In the genomic region with DNA sequence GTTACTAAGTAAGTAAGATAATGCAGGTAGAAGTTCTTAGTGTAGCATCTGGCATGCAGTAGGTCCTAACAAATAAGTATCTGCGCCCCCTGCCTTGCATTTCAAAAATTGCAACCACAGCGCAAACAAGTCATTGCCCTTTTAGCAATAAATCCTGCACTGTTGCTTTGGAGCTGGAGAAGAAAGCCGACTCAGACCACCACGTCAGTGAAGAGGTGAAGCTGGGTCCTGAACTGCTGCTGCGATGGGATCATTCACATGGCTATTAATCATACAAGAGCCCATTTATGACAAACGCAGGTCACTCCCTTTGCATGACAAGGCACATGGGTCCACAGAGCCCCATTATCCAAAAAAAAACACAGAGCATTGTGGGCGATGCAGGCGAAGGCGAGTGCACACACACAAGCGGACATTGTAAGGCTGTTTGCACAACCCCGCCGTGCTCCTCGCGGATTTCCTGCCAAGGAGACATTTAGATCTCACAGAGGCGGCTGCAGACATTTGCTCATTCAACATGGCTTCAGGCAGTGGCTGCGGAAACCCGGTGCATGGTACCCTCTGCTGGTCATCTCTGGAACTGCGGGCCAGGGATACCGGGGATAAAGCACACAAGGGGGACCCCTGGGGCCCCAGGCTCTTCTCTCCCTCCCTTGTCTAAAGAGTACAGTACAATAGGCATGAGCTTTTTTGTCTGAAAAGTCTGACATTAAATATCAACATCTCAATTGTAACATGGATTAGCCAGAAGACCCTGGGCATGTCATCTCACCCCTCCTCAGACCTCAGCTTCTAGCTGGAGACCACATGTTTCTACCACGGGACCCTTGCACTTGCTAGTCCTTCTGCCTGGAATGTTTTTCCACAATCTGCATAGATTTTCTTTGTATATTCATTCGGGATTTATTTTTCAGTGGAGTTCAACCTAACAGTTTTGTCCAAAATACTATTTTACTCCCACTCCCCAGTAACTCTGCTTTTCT, we compare ENCODE assay signal across 8 cellular contexts. TPM values are rescaled to one million over a fixed set of nuclear protein-coding genes. Genes with fewer than 3 reads are reported as not detected.
A peak's percentile ranks its signal among the peaks of the same experiment; 100 is the strongest.
DNase-seq lines count a peak whose midpoint lies in the region; ATAC-seq and TF ChIP-seq lines count a peak whose summit lies in the region.

No MANE protein-coding gene starts in this region.

- TF ChIP-seq POLR2A in IMR-90 (IDR thresholded peaks at IDR 0.05; ENCODE audit: low read depth, low read length): no peak

- no peaks in the 10 kb centered on the region for H3K79me2 ChIP-seq in PC-9 (ENCODE audit: low read depth)

- no peak overlapping the region for H2BK15ac ChIP-seq in IMR-90 (ENCODE audit: low read depth, low read length)

- no peaks in the 10 kb centered on the region for H3K36me3 Mint-ChIP-seq in natural killer cell treated with Interleukin-12 subunit alpha and Interleukin-12 subunit beta and Interleukin-15 and Interleukin-18, amount 100 ng/mL, for 72 hours

- TF ChIP-seq CTCF in IMR-90 (conservative IDR thresholded peaks at IDR 0.05; ENCODE audit: low read depth, low read length): peak; percentile 92
- peak; percentile 93 for TF ChIP-seq CTCF in PC-9 (conservative IDR thresholded peaks at IDR 0.05)
- peak; percentile 96 for TF ChIP-seq CTCF in fibroblast of pulmonary artery (IDR thresholded peaks at IDR 0.05; ENCODE audit: low read length, missing control alignments)

- H3K9me1 ChIP-seq in IMR-90 (ENCODE audit: insufficient read depth, low read length): no peaks in the 10 kb centered on the region

- no peaks in the 10 kb centered on the region for H3K27me3 Mint-ChIP-seq in natural killer cell treated with Interleukin-12 subunit alpha and Interleukin-12 subunit beta and Interleukin-15 and Interleukin-18, amount 100 ng/mL, for 72 hours

- H3K4me3 ChIP-seq in IMR-90 (ENCODE audit: insufficient read depth, low read depth, low read length) (peak overlapping the region; percentile 20), PC-9 (no peak overlapping the region; the same call in 1 of the 2 replicates), fibroblast of pulmonary artery (replicated peaks; ENCODE audit: low read depth, low read length) (peak overlapping the region; percentile 55)

- H3K27me3 ChIP-seq in IMR-90 (ENCODE audit: control insufficient read depth, insufficient read depth, low read length) (no peaks in the 10 kb centered on the region), PC-9 (ENCODE audit: insufficient read depth, low read depth) (no peaks in the 10 kb centered on the region)

- H3K9me3 Mint-ChIP-seq in natural killer cell treated with Interleukin-12 subunit alpha and Interleukin-12 subunit beta and Interleukin-15 and Interleukin-18, amount 100 ng/mL, for 72 hours: no peaks in the 10 kb centered on the region

- CTCF ChIA-PET in IMR-90 (lab: Yijun Ruan, JAX): interaction anchor here (0.6 to 1.9 kb wide), 13 partner anchors 10 to 1018 kb away, joined by 3 to 6 read pairs (median 3); partner anchors contain the start of gene MYCN
- CTCF ChIA-PET in PC-9 (lab: Charles Lee): interaction anchor here (0.6 kb wide), 1 partner anchor 13 kb away, joined by 4 read pairs; no protein-coding TSS in a partner anchor

- peak overlapping the region; percentile 60 to 71 for H3K27ac Mint-ChIP-seq in natural killer cell treated with Interleukin-12 subunit alpha and Interleukin-12 subunit beta and Interleukin-15 and Interleukin-18, amount 100 ng/mL, for 72 hours

- peak overlapping the region; percentile 88 for H3K4me3 Mint-ChIP-seq in natural killer cell treated with Interleukin-12 subunit alpha and Interleukin-12 subunit beta and Interleukin-15 and Interleukin-18, amount 100 ng/mL, for 72 hours

- H2AFZ ChIP-seq in IMR-90 (replicated peaks; ENCODE audit: low read length, poor library complexity) (peak overlapping the region; percentile 91), PC-9 (no peak overlapping the region)

- no peak overlapping the region for H3K18ac ChIP-seq in IMR-90 (ENCODE audit: low read depth, low read length)

- 0% methylated on average over 5 of the region's 21 CpGs; no CpG with 5 or more reads in 1 of the 2 experiments for WGBS in IMR-90 (ENCODE audit: extremely low coverage in 2 of 2, insufficient read length in 1 of 2), 2 experiments

- ATAC-seq in GM21576 (IDR thresholded peaks at IDR 0.05; ENCODE audit: unreplicated experiment): peak; percentile 91
- peak; percentile 96 for ATAC-seq in IMR-90 (ENCODE audit: low read depth)
- peak; percentile 91 to 94 for ATAC-seq in natural killer cell treated with Interleukin-12 subunit alpha and Interleukin-12 subunit beta and Interleukin-15 and Interleukin-18, amount 100 ng/mL, for 72 hours
- ATAC-seq in stimulated activated naive CD8-positive, alpha-beta T cell treated with anti-CD3 and anti-CD28 coated beads, Interleukin-15, Interleukin-2, amounts not matched to agents 100 U/mL and 50 U/mL, for 24 hours: peak; percentile 90

- peak; percentile 74 for TF ChIP-seq RAD21 in IMR-90 (IDR thresholded peaks at IDR 0.05; ENCODE audit: low read length)

- dilution Hi-C loops in IMR-90 (cut with HindIII; ENCODE audit: low sequenced_read_pairs, unreplicated experiment): no loop called here

- H3K27ac ChIP-seq in IMR-90 (ENCODE audit: insufficient read depth, low read length) (no peak overlapping the region), PC-9 (no peak overlapping the region)

- no peak overlapping the region for H3K4ac ChIP-seq in IMR-90 (ENCODE audit: low read depth, low read length)

- H4K20me1 ChIP-seq in IMR-90 (ENCODE audit: insufficient read depth, low read length) (no peaks in the 10 kb centered on the region), PC-9 (ENCODE audit: insufficient read depth) (no peaks in the 10 kb centered on the region)

- no peak overlapping the region for H4K8ac ChIP-seq in IMR-90 (ENCODE audit: low read depth in 2 of 2, low read length in 2 of 2)

- H3F3A ChIP-seq in PC-9 (ENCODE audit: insufficient read depth, low read depth): no peaks in the 10 kb centered on the region

- peak; percentile 72 for DNase-seq in DMS79 (lab: John Stamatoyannopoulos, UW)
- DNase-seq in IMR-90: peak; percentile 68
- peak; percentile 52 to 77 for DNase-seq in PC-9
- peak; percentile 63 for DNase-seq in activated T-helper 1 cell treated with Interleukin-2 at 50 U/mL for 16 hours (ENCODE audit: low read depth)
- DNase-seq in fibroblast of pulmonary artery (ENCODE audit: low read depth): peak; percentile 86
- peak; percentile 89 for DNase-seq in natural killer cell treated with Interleukin-12 subunit alpha and Interleukin-12 subunit beta and Interleukin-15 and Interleukin-18, amount 100 ng/mL, for 72 hours (ENCODE audit: low spot score)
- peak; percentile 90 for DNase-seq in stimulated activated naive CD8-positive, alpha-beta T cell treated with anti-CD3 and anti-CD28 coated beads, Interleukin-15, Interleukin-2, amounts not matched to agents 100 U/mL and 50 U/mL, for 24 hours

- no peak overlapping the region for H4K5ac ChIP-seq in IMR-90 (ENCODE audit: low read depth, low read length)

- no peaks in the 10 kb centered on the region for H3K9me3 ChIP-seq in IMR-90 (ENCODE audit: control insufficient read depth, insufficient read depth, low read length)
- no peaks in the 10 kb centered on the region for H3K9me3 ChIP-seq in PC-9 (ENCODE audit: insufficient read depth, low read depth)

- H3K79me1 ChIP-seq in IMR-90 (ENCODE audit: low read depth in 1 of 2, low read length in 2 of 2): no peaks in the 10 kb centered on the region

- no peak overlapping the region for H2BK120ac ChIP-seq in IMR-90 (ENCODE audit: low read depth, low read length)

- no peak overlapping the region for H3K23ac ChIP-seq in IMR-90 (ENCODE audit: low read depth, low read length)

- no peak overlapping the region for H2BK5ac ChIP-seq in IMR-90 (ENCODE audit: low read depth, low read length, poor library complexity, severe bottlenecking)

- in situ Hi-C loops in IMR-90 (cut with MboI; ENCODE audit: low sequenced_read_pairs): loop anchor here (5.0 kb wide), 1 partner anchor 972 kb away; no protein-coding TSS in a partner anchor

- H3K56ac ChIP-seq in IMR-90 (ENCODE audit: extremely low read depth, insufficient read depth, low read length): no peak overlapping the region

- H3K14ac ChIP-seq in IMR-90 (replicated peaks; ENCODE audit: low read depth, low read length): no peak overlapping the region; the same call in 1 of the 2 replicates

- peaks cover 18 to 22% of the 10 kb centered on the region in 2 donors for H3K4me1 Mint-ChIP-seq in natural killer cell treated with Interleukin-12 subunit alpha and Interleukin-12 subunit beta and Interleukin-15 and Interleukin-18, amount 100 ng/mL, for 72 hours (ENCODE audit: low read depth in 2 of 2)

- no peak overlapping the region for H4K91ac ChIP-seq in IMR-90 (ENCODE audit: insufficient read depth, low read depth, low read length)

- POLR2A ChIA-PET in IMR-90 (lab: Charles Lee; ENCODE audit: unreplicated experiment) (no interaction called here), PC-9 (lab: Charles Lee; ENCODE audit: unreplicated experiment) (no interaction called here)

- no peaks in the 10 kb centered on the region for H3K9me2 ChIP-seq in PC-9 (ENCODE audit: insufficient read depth)

- no peaks in the 10 kb centered on the region; the same call in 1 of the 2 replicates for H3K4me1 ChIP-seq in IMR-90 (ENCODE audit: control insufficient read depth, insufficient read depth, low read length)
- peaks cover 4% of the 10 kb centered on the region; the same call in 1 of the 2 replicates for H3K4me1 ChIP-seq in PC-9 (replicated peaks; ENCODE audit: insufficient read depth)

- H3K36me3 ChIP-seq in IMR-90 (ENCODE audit: control insufficient read depth, insufficient read depth, low read length): no peaks in the 10 kb centered on the region
- H3K36me3 ChIP-seq in PC-9 (ENCODE audit: low read depth): no peaks in the 10 kb centered on the region

- peak overlapping the region; percentile 7; the same call in 1 of the 2 replicates for H3K9ac ChIP-seq in IMR-90 (ENCODE audit: low read depth, low read length)

- no peak overlapping the region for H2AK9ac ChIP-seq in IMR-90 (replicated peaks; ENCODE audit: low read depth, low read length, poor library complexity)

- peak overlapping the region; percentile 73 for H3K4me2 ChIP-seq in IMR-90 (ENCODE audit: low read depth, low read length)
- H3K4me2 ChIP-seq in PC-9: peak overlapping the region; percentile 59

- H2BK20ac ChIP-seq in IMR-90 (ENCODE audit: low read depth, low read length): no peak overlapping the region

- no peak overlapping the region for H2AK5ac ChIP-seq in IMR-90 (ENCODE audit: low read depth, low read length)

- intact Hi-C loops in IMR-90 (cut with micrococcal nuclease): loop anchor here (1.0 kb wide), 3 partner anchors 56 to 972 kb away; no protein-coding TSS in a partner anchor
- intact Hi-C loops in PC-9 (cut with micrococcal nuclease; ENCODE audit: unreplicated experiment): loop anchor here (1.0 kb wide), 3 partner anchors 56 to 700 kb away; no protein-coding TSS in a partner anchor

- BruUV-seq in IMR-90 (replicated peaks; lab: Mats Ljungman, UMichigan): no TSS peak
- no TSS peak for BruUV-seq in PC-9 (replicated peaks; lab: Mats Ljungman, UMichigan)

RNA-seq across cellular contexts. Expression of gene CYRIA, which starts 56.7 kb away (rescaled TPM):
- 1.7 and 3.8 TPM in 2 replicates for total RNA-seq in IMR-90 (2012; rRNA removed)
- 1.1 and 1.7 TPM in 2 replicates for polyA plus RNA-seq in IMR-90 (2012; rRNA removed)
- 0.36 and 0.37 TPM in 2 replicates for polyA plus RNA-seq in IMR-90 (2012; cell fraction: cytosol; rRNA removed)
- polyA plus RNA-seq in IMR-90 (2012; cell fraction: nucleus; rRNA removed; ENCODE audit: low replicate concordance): 0.30 and 3.4 TPM in 2 replicates
- total RNA-seq in PC-9 (2021): 3.9 and 4.0 TPM in 2 replicates
- total RNA-seq in natural killer cell treated with Interleukin-12 subunit alpha and Interleukin-12 subunit beta and Interleukin-15 and Interleukin-18, amount 100 ng/mL, for 72 hours: 10 to 100 TPM in 1 of 2 donors, 1 to 10 TPM in 1; 5.1 to 13.3 TPM
